ENCODE assay signal across 8 cellular contexts in the genomic region with DNA sequence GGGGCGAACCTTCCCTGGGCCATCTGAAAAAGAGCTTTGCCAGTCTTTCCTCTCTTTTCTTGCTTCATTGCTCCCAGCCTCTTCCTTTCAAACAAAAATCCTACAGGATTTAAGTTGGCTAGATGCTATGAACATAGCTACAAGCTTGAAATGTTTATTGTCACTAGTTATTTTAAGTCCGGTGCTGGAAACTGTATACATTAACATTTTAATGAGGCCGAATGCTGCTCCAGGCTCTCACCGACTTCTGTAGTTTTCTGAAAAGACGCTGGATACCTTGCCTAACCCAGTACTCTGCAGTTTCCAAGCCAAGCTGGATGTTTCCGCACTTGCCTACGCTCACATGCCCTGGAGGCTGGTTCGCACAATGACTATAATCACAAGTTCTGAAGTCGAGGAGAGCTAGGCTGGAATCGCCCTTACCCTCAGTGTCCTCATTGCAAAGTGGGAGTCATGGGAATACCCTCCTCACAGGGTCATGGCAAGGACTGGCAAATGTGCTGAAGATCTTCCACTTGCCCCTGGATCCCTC. TPM values are rescaled to one million over a fixed set of nuclear protein-coding genes. Genes with fewer than 3 reads are reported as not detected.
DNase-seq lines count a peak whose midpoint lies in the region; ATAC-seq and TF ChIP-seq lines count a peak whose summit lies in the region.

No MANE protein-coding gene starts in this region.

- no peak overlapping the region for H3K4me3 Mint-ChIP-seq in activated naive CD4-positive, alpha-beta T cell treated with anti-CD3 and anti-CD28 coated beads for 36 hours
- H3K4me3 Mint-ChIP-seq in T-cell = peak overlapping the region in 1 of 3 donors; percentile 58

- H3K27me3 ChIP-seq in brain microvascular endothelial cell (replicated peaks) = no peaks in the 10 kb centered on the region
- no peaks in the 10 kb centered on the region for H3K27me3 ChIP-seq in left lung
- no peaks in the 10 kb centered on the region for H3K27me3 ChIP-seq in suprapubic skin

- in situ Hi-C loops in brain microvascular endothelial cell (cut with HindIII; ENCODE audit: low pct_ligation_motif_present, low sequenced_read_pairs) = no loop called here

- no peak for TF ChIP-seq POLR2A in suprapubic skin (IDR thresholded peaks at IDR 0.05)

- H3K27ac ChIP-seq in brain microvascular endothelial cell (peak overlapping the region; percentile 98), left lung (peak overlapping the region; percentile 60 to 64), suprapubic skin (peak overlapping the region; percentile 92)

- no peaks in the 10 kb centered on the region for H3K9me3 Mint-ChIP-seq in activated naive CD4-positive, alpha-beta T cell treated with anti-CD3 and anti-CD28 coated beads for 36 hours
- H3K9me3 Mint-ChIP-seq in T-cell = no peaks in the 10 kb centered on the region

- intact Hi-C loops in left lung (cut with DNase I) = no loop called here
- intact Hi-C loops in activated naive CD4-positive, alpha-beta T cell treated with anti-CD3 and anti-CD28 coated beads for 36 hours (cut with micrococcal nuclease) = loop anchor here (1.0 to 5.0 kb wide), 3 partner anchors 7 to 811 kb away; a partner anchor contains a TSS

- no peak overlapping the region for H3K27ac Mint-ChIP-seq in activated naive CD4-positive, alpha-beta T cell treated with anti-CD3 and anti-CD28 coated beads for 36 hours
- H3K27ac Mint-ChIP-seq in T-cell = no peak overlapping the region

- H3K4me1 ChIP-seq in left lung (peaks cover 46 to 48% of the 10 kb centered on the region in 2 donors), suprapubic skin (peaks cover 74% of the 10 kb centered on the region)

- H3K4me3 ChIP-seq in brain microvascular endothelial cell (ENCODE audit: low read depth, low read length) (peak overlapping the region; percentile 23), left lung (no peak overlapping the region), suprapubic skin (peak overlapping the region; percentile 26)

- H3K36me3 Mint-ChIP-seq in activated naive CD4-positive, alpha-beta T cell treated with anti-CD3 and anti-CD28 coated beads for 36 hours (ENCODE audit: low read depth) = no peaks in the 10 kb centered on the region
- H3K36me3 Mint-ChIP-seq in T-cell = no peaks in the 10 kb centered on the region

- TF ChIP-seq CTCF in brain microvascular endothelial cell (IDR thresholded peaks at IDR 0.05; ENCODE audit: low read depth, low read length, missing control alignments) (no peak), left lung (IDR thresholded peaks at IDR 0.05) (no peak), suprapubic skin (IDR thresholded peaks at IDR 0.05) (no peak)

- POLR2A ChIA-PET in T-cell (lab: Charles Lee) = no interaction called here

- peaks cover 26% of the 10 kb centered on the region for H3K4me1 Mint-ChIP-seq in activated naive CD4-positive, alpha-beta T cell treated with anti-CD3 and anti-CD28 coated beads for 36 hours (ENCODE audit: low read depth)
- H3K4me1 Mint-ChIP-seq in T-cell = peaks cover 22 to 39% (median 35%) of the 10 kb centered on the region in 3 donors

- H3K27me3 Mint-ChIP-seq in activated naive CD4-positive, alpha-beta T cell treated with anti-CD3 and anti-CD28 coated beads for 36 hours (ENCODE audit: low read depth) = peaks cover 11% of the 10 kb centered on the region
- H3K27me3 Mint-ChIP-seq in T-cell = peaks cover 0 to 14% of the 10 kb centered on the region in 2 donors

- ATAC-seq in left lung (no peak), T-cell (replicated peaks in 1 of 4) (no peak), GM19023 (IDR thresholded peaks at IDR 0.05; ENCODE audit: unreplicated experiment) (no peak)

- 41% methylated on average over 10 of the region's 10 CpGs for WGBS in suprapubic skin

- no peaks in the 10 kb centered on the region for H3K9me3 ChIP-seq in left lung
- H3K9me3 ChIP-seq in suprapubic skin = no peaks in the 10 kb centered on the region

- no peak for TF ChIP-seq EP300 in suprapubic skin (IDR thresholded peaks at IDR 0.05)

- CTCF ChIA-PET in activated naive CD4-positive, alpha-beta T cell treated with anti-CD3 and anti-CD28 coated beads for 36 hours (lab: Charles Lee) = interaction anchor here (0.9 to 1.5 kb wide), 2 partner anchors 8 to 36 kb away, joined by 3 to 4 read pairs; no protein-coding TSS in a partner anchor
- CTCF ChIA-PET in T-cell (lab: Charles Lee) = interaction anchor here in 1 of 2 donors (0.6 kb wide), 1 partner anchor 18 kb away, joined by 3 read pairs; no protein-coding TSS in a partner anchor

- DNase-seq in M059J (ENCODE audit: low read depth) = peak; percentile 88
- peak; percentile 36 for DNase-seq in brain microvascular endothelial cell
- no peak for DNase-seq in left lung
- DNase-seq in suprapubic skin (ENCODE audit: low spot score in 2 of 2) = no peak
- no peak for DNase-seq in activated naive CD4-positive, alpha-beta T cell treated with anti-CD3 and anti-CD28 coated beads for 36 hours
- DNase-seq in NCI-H187 (lab: John Stamatoyannopoulos, UW) = no peak
- no peak for DNase-seq in T-cell

- H3K36me3 ChIP-seq in brain microvascular endothelial cell (replicated peaks) (no peaks in the 10 kb centered on the region), left lung (no peaks in the 10 kb centered on the region), suprapubic skin (no peaks in the 10 kb centered on the region)

RNA-seq across cellular contexts. Expression of a gene that starts 39.1 kb away (rescaled TPM):
- 2.2 and 5.2 TPM in 2 replicates for total RNA-seq in M059J (2014; rRNA removed; shearing (Covaris generic))
- total RNA-seq in left lung (100 to 1,000 TPM in 1 of 2 donors, 10 to 100 TPM in 1; 69.2 to 154 TPM), suprapubic skin (10 to 100 TPM; 19.6 to 36.0 (median 26.2) TPM), T-cell (1 to 10 TPM in 3 of 5 donors, under 1 TPM in 2; 0.39 to 1.7 (median 1.1) TPM)
- total RNA-seq in activated naive CD4-positive, alpha-beta T cell treated with anti-CD3 and anti-CD28 coated beads for 36 hours = under 1 TPM; 0.32 to 0.55 TPM

Comparison
In these comparisons a context has a peak if more than half of its experiments do, and no peak if none do; other contexts are left out.
1. DNase-seq: peak in M059J (single experiment) and brain microvascular endothelial cell (single experiment); none in left lung (0 of 2), suprapubic skin (0 of 2), activated naive CD4-positive, alpha-beta T cell treated with anti-CD3 and anti-CD28 coated beads for 36 hours (single experiment), NCI-H187 (0 of 2) and T-cell (0 of 34).
2. H3K4me3 ChIP-seq: peak in brain microvascular endothelial cell (single experiment) and suprapubic skin (single experiment); none in left lung (0 of 2).
3. Peak in every context shown above with its lines, with median percentiles within 50 percentile points of each other: H3K27ac ChIP-seq.